In the genomic region with DNA sequence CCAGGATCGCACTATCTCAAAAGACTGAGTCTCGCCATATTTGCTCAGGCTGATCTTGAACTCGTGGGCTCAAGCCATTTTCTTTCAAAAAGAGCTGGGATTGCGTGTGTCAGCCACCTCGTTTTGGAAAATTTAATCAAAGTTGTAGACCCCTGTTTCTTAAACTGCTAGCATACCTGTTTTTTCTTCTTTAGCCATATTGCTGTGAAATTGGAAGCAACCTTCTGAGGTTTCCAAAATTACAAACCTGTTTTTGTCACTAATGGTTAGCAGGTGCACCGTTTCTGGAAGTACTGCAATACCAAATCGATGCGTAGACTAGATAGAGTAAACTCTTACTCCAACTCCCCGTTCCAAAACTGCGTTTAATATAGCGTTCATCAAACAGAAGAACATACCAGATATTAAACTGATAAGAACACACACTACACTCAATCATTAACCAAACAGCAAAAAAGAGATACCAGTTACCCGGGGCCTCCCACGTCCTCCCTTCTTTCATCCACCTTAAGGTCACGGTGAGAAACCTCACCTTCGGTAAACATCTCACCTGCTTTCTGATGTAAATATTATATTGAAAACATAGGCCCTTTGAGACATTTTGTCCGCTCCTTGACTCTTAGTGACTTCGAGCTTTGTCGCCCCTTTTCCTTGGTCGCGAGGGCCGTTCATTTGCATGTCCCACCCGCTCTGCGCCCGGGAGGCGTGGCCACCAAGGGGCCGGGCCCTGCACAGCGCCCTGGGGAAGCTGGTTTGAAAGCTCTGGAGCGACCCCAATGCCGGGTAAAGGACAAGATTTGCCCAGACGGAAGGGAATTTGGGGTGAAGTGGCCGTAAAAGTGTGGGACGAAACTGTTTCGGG, we compare ENCODE assay signal across 8 cellular contexts. TPM values are rescaled to one million over a fixed set of nuclear protein-coding genes. Genes with fewer than 3 reads are reported as not detected.
DNase-seq lines count a peak whose midpoint lies in the region; TF ChIP-seq lines count a peak whose summit lies in the region.

A gene (minus strand): TSS at position 462 of the 862 bp plus-strand sequence.

- TF ChIP-seq POLR2A in NB4 (IDR thresholded peaks at IDR 0.05; ENCODE audit: extremely low read depth, insufficient read length): peak; percentile 99
- no peak for TF ChIP-seq POLR2A in vagina (IDR thresholded peaks at IDR 0.05)

- no peaks in the 10 kb centered on the region for H3K36me3 ChIP-seq in vagina

- H3K9me3 Mint-ChIP-seq in HFFc6: no peaks in the 10 kb centered on the region

- intact Hi-C loops in T-helper 1 cell treated with Interleukin-12 subunit alpha and Interleukin-12 subunit beta and Interleukin-4 antibody, amounts not matched to agents 30 ng/mL and 1 ng/mL, for 36 hours (cut with micrococcal nuclease): loop anchor here (1.0 to 2.0 kb wide), 6 partner anchors 14 to 674 kb away; a partner anchor contains a TSS
- intact Hi-C loops in vagina (cut with DNase I): no loop called here

- H3K27me3 ChIP-seq in vagina: no peaks in the 10 kb centered on the region

- 0 out of 2 replicates have a peak, but pooled peaks have one; percentile 12 for TF ChIP-seq CTCF in HFFc6 (IDR thresholded peaks at IDR 0.05)
- TF ChIP-seq CTCF in NB4 (IDR thresholded peaks at IDR 0.05; ENCODE audit: low read depth, low read length): no peak
- no peak for TF ChIP-seq CTCF in vagina (IDR thresholded peaks at IDR 0.05)

- H3K4me3 Mint-ChIP-seq in HFFc6: peak within 1 kb of the TSS; percentile 93

- peaks cover 7% of the 10 kb centered on the region for H3K4me1 ChIP-seq in vagina

- DNase-seq in GM04504 (ENCODE audit: low read depth) (peak; percentile 44), HFFc6 (peak; percentile 97), NB4 (ENCODE audit: low read depth) (peak; percentile 92), amygdala (lab: John Stamatoyannopoulos, UW) (peak in 54 of 56 donors; percentile 21 to 88 (median 66)), hepatic stellate cell (ENCODE audit: low spot score) (peak; percentile 47), putamen (ENCODE audit: low spot score) (peak; percentile 82), vagina (ENCODE audit: extremely low spot score in 2 of 2) (no peak)

- H3K4me3 ChIP-seq in NB4 (ENCODE audit: low read depth, low read length) (peak within 1 kb of the TSS; percentile 77), vagina (peak within 1 kb of the TSS; percentile 53 to 63)

- H3K27me3 Mint-ChIP-seq in HFFc6 (ENCODE audit: insufficient read depth): peaks cover 10% of the 10 kb centered on the region

- H3K36me3 Mint-ChIP-seq in HFFc6 (ENCODE audit: low read depth): no peaks in the 10 kb centered on the region

- peak within 1 kb of the TSS; percentile 80 for H3K27ac ChIP-seq in vagina

- peaks cover 18% of the 10 kb centered on the region for H3K4me1 Mint-ChIP-seq in HFFc6 (ENCODE audit: low read depth)

- peak within 1 kb of the TSS; percentile 99 for H3K27ac Mint-ChIP-seq in HFFc6

- no peaks in the 10 kb centered on the region for H3K9me3 ChIP-seq in vagina

RNA-seq across cellular contexts. Expression of the gene that starts here (rescaled TPM):
- total RNA-seq in HFFc6 (2021; fragmentation: NEBNext Ultra II Directional; extraction: Animal tissue kit (Norgen Biotek cat#: 25700)): 10 to 100 TPM; 12.9 to 24.5 (median 19.1) TPM
- 16.7 and 22.4 TPM in 2 replicates for total RNA-seq in T-helper 1 cell treated with Interleukin-12 subunit alpha and Interleukin-12 subunit beta and Interleukin-4 antibody, amounts not matched to agents 30 ng/mL and 1 ng/mL, for 36 hours
- total RNA-seq in vagina: not detected

Comparison
In these comparisons a context has a peak if more than half of its experiments do, and no peak if none do; other contexts are left out.
1. RNA of the gene that starts here (total RNA-seq): 16.7 to 22.4 TPM in T-helper 1 cell treated with Interleukin-12 subunit alpha and Interleukin-12 subunit beta and Interleukin-4 antibody, amounts not matched to agents 30 ng/mL and 1 ng/mL, for 36 hours and 12.9 to 24.5 TPM in HFFc6; not detected in vagina (single experiment); every median in the first group is over 10 times any median in the second.
2. DNase-seq: peak in GM04504 (single experiment), HFFc6 (single experiment), NB4 (single experiment), amygdala (54 of 56), hepatic stellate cell (single experiment) and putamen (single experiment); none in vagina (0 of 2).